Comparison of ENCODE assay signal across 8 cellular contexts in genomic region chr10:102121739-102122372, GRCh38. TPM values are rescaled to one million over a fixed set of nuclear protein-coding genes. Genes with fewer than 3 reads are reported as not detected.
A peak's percentile ranks its signal among the peaks of the same experiment; 100 is the strongest.
DNase-seq lines count a peak whose midpoint lies in the region; ATAC-seq and TF ChIP-seq lines count a peak whose summit lies in the region.

No MANE protein-coding gene starts in this region.

- H3K4me1 Mint-ChIP-seq in CD8-positive, alpha-beta memory T cell: peaks cover 36 to 53% (median 51%) of the 10 kb centered on the region in 3 donors
- peaks cover 35% of the 10 kb centered on the region for H3K4me1 Mint-ChIP-seq in osteocyte (ENCODE audit: unreplicated experiment)

- H3K36me3 Mint-ChIP-seq in CD8-positive, alpha-beta memory T cell: peaks cover 0 to 5% (median 0%) of the 10 kb centered on the region in 3 donors
- no peaks in the 10 kb centered on the region for H3K36me3 Mint-ChIP-seq in osteocyte (ENCODE audit: unreplicated experiment)

- no peak for DNase-seq in CD8-positive, alpha-beta memory T cell
- no peak for DNase-seq in RWPE1 (ENCODE audit: low spot score)
- DNase-seq in fibroblast of mammary gland (ENCODE audit: low read depth): peak; percentile 25
- DNase-seq in osteocyte (ENCODE audit: extremely low spot score, unreplicated experiment): no peak
- DNase-seq in amniotic stem cell (lab: John Stamatoyannopoulos, UW): no peak
- no peak for DNase-seq in germinal center (ENCODE audit: low spot score)
- DNase-seq in activated naive CD4-positive, alpha-beta T cell (lab: John Stamatoyannopoulos, UW): no peak

- peak overlapping the region; percentile 90 to 98 (median 96) for H3K27ac Mint-ChIP-seq in CD8-positive, alpha-beta memory T cell
- peak overlapping the region; percentile 91 for H3K27ac Mint-ChIP-seq in osteocyte (ENCODE audit: unreplicated experiment)

- no peak for ATAC-seq in GM19023 (IDR thresholded peaks at IDR 0.05; ENCODE audit: unreplicated experiment)

- H3K9me3 ChIP-seq in CD8-positive, alpha-beta memory T cell (ENCODE audit: low read length): no peaks in the 10 kb centered on the region

- no peaks in the 10 kb centered on the region for H3K27me3 ChIP-seq in CD8-positive, alpha-beta memory T cell (ENCODE audit: insufficient read depth, low read length, poor library complexity, severe bottlenecking)

- CTCF ChIA-PET in CD8-positive, alpha-beta memory T cell (lab: Charles Lee): interaction anchor here (1.3 to 1.5 kb wide), 2 partner anchors 10 to 48 kb away, joined by 3 to 8 read pairs; partner anchors contain the start of gene PPRC1
- CTCF ChIA-PET in RWPE1 (lab: Yijun Ruan, JAX): no interaction called here

- TF ChIP-seq CTCF in RWPE1 (conservative IDR thresholded peaks at IDR 0.05; ENCODE audit: low read depth) (no peak), fibroblast of mammary gland (conservative IDR thresholded peaks at IDR 0.05; ENCODE audit: control insufficient read depth, insufficient read depth, low read depth, low read length) (peak; percentile 22), osteocyte (IDR thresholded peaks at IDR 0.05) (no peak)

- peaks cover 40% of the 10 kb centered on the region for H3K4me1 ChIP-seq in CD8-positive, alpha-beta memory T cell (ENCODE audit: insufficient read depth, low read length)

- H3K9me3 Mint-ChIP-seq in CD8-positive, alpha-beta memory T cell: no peaks in the 10 kb centered on the region
- H3K9me3 Mint-ChIP-seq in osteocyte (ENCODE audit: unreplicated experiment): no peaks in the 10 kb centered on the region

- H3K27ac ChIP-seq in CD8-positive, alpha-beta memory T cell (ENCODE audit: low read depth, low read length): peak overlapping the region; percentile 96
- H3K27ac ChIP-seq in RWPE1: peak overlapping the region; percentile 94

- H3K4me3 ChIP-seq in CD8-positive, alpha-beta memory T cell (ENCODE audit: low read length): peak overlapping the region; percentile 90
- H3K4me3 ChIP-seq in fibroblast of mammary gland (ENCODE audit: control insufficient read depth, low read depth, low read length): no peak overlapping the region

- no peaks in the 10 kb centered on the region for H3K36me3 ChIP-seq in CD8-positive, alpha-beta memory T cell (ENCODE audit: insufficient read depth, low read length)

- POLR2A ChIA-PET in CD8-positive, alpha-beta memory T cell (lab: Charles Lee): interaction anchor here (0.6 kb wide), 4 partner anchors 8 to 1246 kb away, joined by 3 to 7 read pairs (median 4); partner anchors contain the start of gene TAF5
- POLR2A ChIA-PET in RWPE1 (lab: Yijun Ruan, JAX; ENCODE audit: low non-redundant PET): interaction anchor here (0.6 to 0.7 kb wide), 2 partner anchors 293 to 308 kb away, joined by 4 to 6 read pairs; no protein-coding TSS in a partner anchor

- H3K4me3 Mint-ChIP-seq in CD8-positive, alpha-beta memory T cell: peak overlapping the region; percentile 87 to 95 (median 91)
- peak overlapping the region; percentile 82 for H3K4me3 Mint-ChIP-seq in osteocyte (ENCODE audit: unreplicated experiment)

- no peaks in the 10 kb centered on the region for H3K27me3 Mint-ChIP-seq in CD8-positive, alpha-beta memory T cell
- H3K27me3 Mint-ChIP-seq in osteocyte (ENCODE audit: unreplicated experiment): no peaks in the 10 kb centered on the region

RNA-seq across cellular contexts. Expression of gene LDB1, which starts 1.7 kb away (rescaled TPM):
- total RNA-seq in CD8-positive, alpha-beta memory T cell: 10 to 100 TPM; 64.3 to 64.8 TPM
- 36.0 TPM for polyA plus RNA-seq in CD8-positive, alpha-beta memory T cell
- total RNA-seq in osteocyte: 112 and 114 TPM in 2 replicates

RNA-seq across cellular contexts. Expression of gene PPRC1, which starts 11.0 kb away (rescaled TPM):
- 100 to 1,000 TPM; 105 to 106 TPM for total RNA-seq in CD8-positive, alpha-beta memory T cell
- 20.7 TPM for polyA plus RNA-seq in CD8-positive, alpha-beta memory T cell
- 40.7 and 42.0 TPM in 2 replicates for total RNA-seq in osteocyte

RNA-seq across cellular contexts. Expression of gene NOLC1, which starts 30.3 kb away (rescaled TPM):
- total RNA-seq in CD8-positive, alpha-beta memory T cell: 100 to 1,000 TPM; 304 to 330 TPM
- 76.6 TPM for polyA plus RNA-seq in CD8-positive, alpha-beta memory T cell
- 46.0 and 48.2 TPM in 2 replicates for total RNA-seq in osteocyte

RNA-seq across cellular contexts. Expression of gene HPS6, which starts 56.7 kb away (rescaled TPM):
- 10 to 100 TPM; 25.3 to 27.0 TPM for total RNA-seq in CD8-positive, alpha-beta memory T cell
- polyA plus RNA-seq in CD8-positive, alpha-beta memory T cell: 30.4 TPM
- 21.5 and 22.2 TPM in 2 replicates for total RNA-seq in osteocyte
